ENCODE assay signal across 1 cellular context in the genomic region with DNA sequence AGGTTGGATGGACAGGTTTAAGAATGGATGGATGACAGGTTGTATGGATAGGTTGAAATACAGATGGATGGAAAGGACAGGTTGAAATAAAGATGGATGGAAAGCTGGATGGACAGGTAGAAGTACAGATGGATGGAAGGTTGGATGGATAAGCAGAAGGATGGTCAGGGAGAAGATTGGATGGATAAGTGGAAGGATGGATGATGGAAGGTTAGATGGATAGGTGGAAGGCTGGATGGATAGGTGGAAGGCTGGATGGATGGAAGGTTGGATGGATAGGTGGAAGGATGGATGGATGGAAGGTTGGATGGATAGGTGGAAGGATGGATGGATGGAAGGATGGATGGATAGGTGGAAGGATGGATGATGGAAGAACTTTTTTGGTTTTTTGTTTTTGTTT.
TF ChIP-seq lines count a peak whose summit lies in the region.

No MANE protein-coding gene starts in this region.

TF ChIP-seq in GM23338, 12 proteins besides CTCF, POLR2A, EP300 and RAD21 (continued from another document):
- no peak for TF ChIP-seq STAT1 (IDR thresholded peaks at IDR 0.05; ENCODE audit: unreplicated experiment)
- TF ChIP-seq POLR2AphosphoS5 (IDR thresholded peaks at IDR 0.05; ENCODE audit: low read depth): no peak
